16 cellular contexts compared by ENCODE assay signal in the genomic region with DNA sequence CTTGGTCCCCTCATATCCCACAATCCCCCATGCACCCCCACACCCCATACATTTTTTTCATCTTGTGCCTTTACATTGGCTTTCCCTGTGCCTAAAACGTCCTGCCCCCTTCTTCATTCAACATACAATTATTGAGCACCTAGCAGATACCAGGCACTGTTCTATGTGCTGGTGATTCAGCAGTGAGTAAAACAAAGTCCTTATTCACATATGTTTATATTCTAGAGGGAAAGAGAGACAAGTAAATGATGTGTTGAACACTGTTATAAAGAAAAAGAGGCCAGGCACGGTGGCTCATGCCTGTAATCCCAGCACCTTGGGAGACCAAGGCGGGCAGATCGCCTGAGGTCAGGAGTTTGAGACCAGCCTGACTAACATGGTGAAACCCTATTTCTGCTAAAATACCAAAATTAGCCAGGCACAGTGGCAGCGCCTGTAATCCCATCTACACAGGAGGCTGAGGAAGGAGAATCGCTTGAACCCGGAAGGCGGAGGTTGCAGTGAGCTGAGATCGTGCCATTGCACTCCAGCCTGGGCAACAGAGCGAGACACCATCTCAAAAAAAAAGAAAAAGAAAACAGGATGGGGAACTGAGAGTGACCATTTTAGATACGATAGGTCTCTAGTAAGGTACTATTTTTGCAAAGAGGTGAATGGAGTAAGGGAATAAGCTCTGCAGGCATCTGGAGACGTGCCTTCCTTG. TPM values are rescaled to one million over a fixed set of nuclear protein-coding genes. Genes with fewer than 3 reads are reported as not detected.
DNase-seq lines count a peak whose midpoint lies in the region; ATAC-seq, FAIRE-seq and TF ChIP-seq lines count a peak whose summit lies in the region.
"Had no signal": no experiment of that assay in that cellular context is flagged by ENCODE, and none has a peak within 500 bp of the region (broad histone marks: within the 10 kb centered on the region; RNA-seq: fewer than 3 reads in every experiment).

No MANE protein-coding gene starts in this region.

- H3K4me2 ChIP-seq in GM12878 (ENCODE audit: control insufficient read depth, insufficient read depth) = peak overlapping the region; percentile 93

- BruUV-seq in GM12878 (replicated peaks; lab: Mats Ljungman, UMichigan) = no TSS peak

- intact Hi-C loops in GM12878 (cut with micrococcal nuclease; ENCODE audit: unreplicated experiment) = no loop called here

- TF ChIP-seq CTCF in GM12878 (IDR thresholded peaks at IDR 0.05 in 2 of 3, conservative IDR thresholded peaks at IDR 0.05 in 1 of 3; ENCODE audit: control insufficient read depth in 2 of 3, extremely low read depth in 1 of 3, insufficient read depth in 1 of 3, low read depth in 3 of 3, low read length in 3 of 3) (no peak), tibial nerve (IDR thresholded peaks at IDR 0.05) (no peak)

- ATAC-seq in GM18502 (IDR thresholded peaks at IDR 0.05; ENCODE audit: poor library complexity, unreplicated experiment) = peak; percentile 44
- ATAC-seq in GM21367 (IDR thresholded peaks at IDR 0.05; ENCODE audit: unreplicated experiment) = peak; percentile 52
- peak; percentile 40 for ATAC-seq in HG02981 (IDR thresholded peaks at IDR 0.05; ENCODE audit: unreplicated experiment)
- peak; percentile 80 for ATAC-seq in GM12878
- ATAC-seq in GM21528 (IDR thresholded peaks at IDR 0.05; ENCODE audit: low FRiP score, unreplicated experiment) = no peak
- no peak for ATAC-seq in HG02870 (IDR thresholded peaks at IDR 0.05; ENCODE audit: unreplicated experiment)

- TF ChIP-seq POLR2A in GM12878 (IDR thresholded peaks at IDR 0.05; ENCODE audit: low read depth, low read length) = no peak
- TF ChIP-seq POLR2A in tibial nerve (IDR thresholded peaks at IDR 0.05) = no peak

- SMC1A ChIA-PET in GM12878 (lab: Charles Lee; ENCODE audit: uncharacterized antibody, unreplicated experiment) = interaction anchor here (0.6 to 20.3 kb wide), 6 partner anchors 5 to 142 kb away, joined by 3 to 395 read pairs (median 27); partner anchors contain the start of genes OXA1L and SLC7A7

- POLR2A ChIA-PET in GM12878 (lab: Charles Lee) = interaction anchor here (0.5 to 17.5 kb wide), 7 partner anchors 10 to 1393 kb away, joined by 3 to 245 read pairs (median 3); partner anchors contain the start of gene SLC7A7

- no peaks in the 10 kb centered on the region for H4K20me1 ChIP-seq in GM12878 (ENCODE audit: control insufficient read depth, insufficient read depth)

- H3K9me3 ChIP-seq in GM12878 (replicated peaks; ENCODE audit: control insufficient read depth, insufficient read depth, low read length) = no peaks in the 10 kb centered on the region
- H3K9me3 ChIP-seq in tibial nerve = no peaks in the 10 kb centered on the region

- H3K9ac ChIP-seq in GM12878 (ENCODE audit: control insufficient read depth, insufficient read depth, low read length) = peak overlapping the region; percentile 72

- TF ChIP-seq EP300 in GM12878 (IDR thresholded peaks at IDR 0.05; ENCODE audit: borderline replicate concordance in 1 of 2, control insufficient read depth in 1 of 2, low read depth in 2 of 2, low read length in 2 of 2) = 0 out of 4 replicates have a peak, but pooled peaks of 1 of the 2 experiments have one; percentile 11
- TF ChIP-seq EP300 in tibial nerve (IDR thresholded peaks at IDR 0.05) = no peak

- in situ Hi-C loops in GM12878 (cut with MboI) = no loop called here

- H3K27ac ChIP-seq in GM12878 (ENCODE audit: control insufficient read depth, insufficient read depth) = peak overlapping the region; percentile 98
- H3K27ac ChIP-seq in tibial nerve = no peak overlapping the region
- H3K27ac ChIP-seq: RWPE1 had no signal

- H2AFZ ChIP-seq in GM12878 (ENCODE audit: control insufficient read depth, low read depth, low read length) = no peak overlapping the region

- H3K27me3 ChIP-seq in GM12878 (replicated peaks in 1 of 2; ENCODE audit: control insufficient read depth in 2 of 2, insufficient read depth in 2 of 2, low read length in 1 of 2) (no peaks in the 10 kb centered on the region), tibial nerve (no peaks in the 10 kb centered on the region)

- CTCF ChIA-PET in GM12878 (lab: Yijun Ruan, JAX) = interaction anchor here (0.7 to 5.8 kb wide), 10 partner anchors 8 to 127 kb away, joined by 3 to 29 read pairs (median 4); no protein-coding TSS in a partner anchor

- H3K4me1 ChIP-seq in GM12878 (ENCODE audit: control insufficient read depth, insufficient read depth, low read length) (peaks cover 58% of the 10 kb centered on the region), tibial nerve (no peaks in the 10 kb centered on the region)

- H3K79me2 ChIP-seq in GM12878 (ENCODE audit: control insufficient read depth, insufficient read depth, low read length) = peaks cover 34% of the 10 kb centered on the region

- no peak for FAIRE-seq in GM12878 (lab: Jason Lieb, UNC)

- H3K4me3 ChIP-seq in GM12878 = peak overlapping the region; percentile 61
- no peak overlapping the region for H3K4me3 ChIP-seq in tibial nerve

- no peak for DNase-seq in GM12878 (ENCODE audit: low read depth, low spot score)
- DNase-seq in NCI-H2171 treated with DMSO at 0.1 percent for 48 hours (lab: John Stamatoyannopoulos, UW) = no peak
- DNase-seq in tibial nerve (ENCODE audit: low spot score in 2 of 2) = no peak
- DNase-seq: activated CD4-positive, alpha-beta T cell treated with anti-CD3 and anti-CD28 coated beads, Interleukin-2, amount 10 ng/mL, durations not matched to agents 24 days and 14 days; amniotic stem cell; DMS79; KG1; kidney glomerular epithelial cell; NCI-H1436; NCI-H446 treated with DMSO at 0.1 percent for 48 hours had no signal

- H3K36me3 ChIP-seq in GM12878 (ENCODE audit: control insufficient read depth in 2 of 2, insufficient read depth in 2 of 2, low read length in 1 of 2) = peaks cover 0 to 2% of the 10 kb centered on the region in 2 experiments; a peak in 2 of 4 replicates
- H3K36me3 ChIP-seq in tibial nerve = no peaks in the 10 kb centered on the region

- RAD21 ChIA-PET in GM12878 (lab: Charles Lee; ENCODE audit: unreplicated experiment) = interaction anchor here (0.8 to 14.2 kb wide), 6 partner anchors 8 to 58 kb away, joined by 3 to 219 read pairs (median 16); partner anchors contain the start of gene SLC7A7

- under 1% methylated on average over 12 of the region's 12 CpGs for WGBS in GM12878 (ENCODE audit: insufficient coverage, insufficient replicate concordance, low lambda C conversion rate, missing lambda C conversion rate)
- 71 to 78% methylated on average over 12 of the region's 12 CpGs for WGBS in tibial nerve, 2 donors

- no peak for TF ChIP-seq RAD21 in GM12878 (IDR thresholded peaks at IDR 0.05; ENCODE audit: insufficient read depth, low read depth, low read length)

RNA-seq across cellular contexts. Expression of gene SLC7A7, which starts 12.2 kb away (rescaled TPM):
- total RNA-seq in GM12878 (2013; cell fraction: nucleolus; rRNA removed) = 64.8 and 70.2 TPM in 2 replicates
- total RNA-seq in GM12878 (2014; rRNA removed) = 55.6 and 58.5 TPM in 2 replicates
- 38.5 and 39.7 TPM in 2 replicates for total RNA-seq in GM12878 (2014; rRNA removed; fragmentation: Illumina TruSeq; extraction: Trizol)
- 44.7 and 50.8 TPM in 2 replicates for total RNA-seq in GM12878 (2021)
- 31.6 TPM for polyA plus RNA-seq in GM12878 (2011; ENCODE audit: low read depth)
- 58.6 and 79.2 TPM in 2 replicates for polyA plus RNA-seq in GM12878 (2011; rRNA removed)
- 81.8 and 100 TPM in 2 replicates for polyA plus RNA-seq in GM12878 (2011; cell fraction: cytosol; rRNA removed)
- 56.1 and 60.0 TPM in 2 replicates for polyA plus RNA-seq in GM12878 (2011; cell fraction: nucleus; rRNA removed)
- polyA plus RNA-seq in GM12878 (2012) = 29.4 and 38.4 TPM in 2 replicates
- polyA plus RNA-seq in GM12878 (2014; fragmentation: Illumina TruSeq; extraction: Trizol) = 64.3 and 65.1 TPM in 2 replicates
- polyA plus RNA-seq in GM12878 (2014; fragmentation: Nextera tagmentation; extraction: Ambion mirVana) = 10 to 100 TPM; 48.1 to 72.7 TPM
- 53.5 and 60.2 TPM in 2 replicates for polyA plus RNA-seq in GM12878 (2014; rRNA removed)
- polyA plus RNA-seq in GM12878 (2016; fragmentation: Nextera tagmentation; extraction: Ambion mirVana) = 10 to 100 TPM; 27.8 to 31.1 TPM
- 85.9 and 88.4 TPM in 2 replicates for polyA minus RNA-seq in GM12878 (2011; rRNA and poly(A)+ RNA removed)
- 18.2 and 18.3 TPM in 2 replicates for polyA minus RNA-seq in GM12878 (2011; cell fraction: cytosol; rRNA and poly(A)+ RNA removed)
- 15.2 and 20.2 TPM in 2 replicates for polyA minus RNA-seq in GM12878 (2011; cell fraction: nucleus; rRNA and poly(A)+ RNA removed)
- 10 to 100 TPM in 3 of 4 donors, 1 to 10 TPM in 1; 8.4 to 39.8 (median 19.0) TPM for total RNA-seq in tibial nerve
- total RNA-seq: activated CD4-positive, alpha-beta T cell treated with anti-CD3 and anti-CD28 coated beads, Interleukin-2, amount 10 ng/mL, durations not matched to agents 24 days and 14 days had no signal

RNA-seq across cellular contexts. Expression of gene MRPL52, which starts 26.7 kb away (rescaled TPM):
- 21.8 and 22.3 TPM in 2 replicates for total RNA-seq in GM12878 (2013; cell fraction: nucleolus; rRNA removed)
- total RNA-seq in GM12878 (2014; rRNA removed) (102 and 143 TPM in 2 replicates), GM12878 (2014; rRNA removed; fragmentation: Illumina TruSeq; extraction: Trizol) (110 and 135 TPM in 2 replicates), GM12878 (2021) (193 and 208 TPM in 2 replicates), tibial nerve (10 to 100 TPM; 26.7 to 44.0 (median 30.2) TPM)
- 136 TPM for polyA plus RNA-seq in GM12878 (2011; ENCODE audit: low read depth)
- polyA plus RNA-seq in GM12878 (2011; rRNA removed) (62.7 and 86.1 TPM in 2 replicates), GM12878 (2014; fragmentation: Illumina TruSeq; extraction: Trizol) (43.2 and 67.3 TPM in 2 replicates), GM12878 (2014; fragmentation: Nextera tagmentation; extraction: Ambion mirVana) (100 to 1,000 TPM in 1 of 2 experiments, 10 to 100 TPM in 1; 51.7 to 142 TPM), GM12878 (2014; rRNA removed) (172 and 212 TPM in 2 replicates), GM12878 (2016; fragmentation: Nextera tagmentation; extraction: Ambion mirVana) (100 to 1,000 TPM; 530 to 541 TPM)
- polyA plus RNA-seq in GM12878 (2011; cell fraction: cytosol; rRNA removed) = 51.4 and 58.7 TPM in 2 replicates
- polyA plus RNA-seq in GM12878 (2011; cell fraction: nucleus; rRNA removed) = 32.4 and 47.1 TPM in 2 replicates
- 113 and 144 TPM in 2 replicates for polyA plus RNA-seq in GM12878 (2012)
- polyA minus RNA-seq in GM12878 (2011; rRNA and poly(A)+ RNA removed) = 9.3 and 15.1 TPM in 2 replicates
- 12.3 and 22.1 TPM in 2 replicates for polyA minus RNA-seq in GM12878 (2011; cell fraction: cytosol; rRNA and poly(A)+ RNA removed)
- polyA minus RNA-seq in GM12878 (2011; cell fraction: nucleus; rRNA and poly(A)+ RNA removed) = 7.9 and 18.8 TPM in 2 replicates

RNA-seq across cellular contexts. Expression of gene MMP14, which starts 33.4 kb away (rescaled TPM):
- total RNA-seq in GM12878 (2013; cell fraction: nucleolus; rRNA removed) = 3.2 and 5.0 TPM in 2 replicates
- total RNA-seq in GM12878 (2014; rRNA removed) (0.38 and 0.85 TPM in 2 replicates), GM12878 (2014; rRNA removed; fragmentation: Illumina TruSeq; extraction: Trizol) (0.28 and 0.31 TPM in 2 replicates), GM12878 (2021) (1.1 and 1.8 TPM in 2 replicates), tibial nerve (100 to 1,000 TPM; 101 to 222 (median 145) TPM)
- 1.2 TPM for polyA plus RNA-seq in GM12878 (2011; ENCODE audit: low read depth)
- polyA plus RNA-seq in GM12878 (2011; rRNA removed) (0.65 and 0.91 TPM in 2 replicates), GM12878 (2014; fragmentation: Illumina TruSeq; extraction: Trizol) (0.27 and 0.56 TPM in 2 replicates), GM12878 (2014; fragmentation: Nextera tagmentation; extraction: Ambion mirVana) (not detected), GM12878 (2014; rRNA removed) (1.8 and 1.9 TPM in 2 replicates), GM12878 (2016; fragmentation: Nextera tagmentation; extraction: Ambion mirVana) (under 1 TPM; 0.32 to 0.42 TPM)
- polyA plus RNA-seq in GM12878 (2011; cell fraction: cytosol; rRNA removed) = 1.8 and 2.0 TPM in 2 replicates
- polyA plus RNA-seq in GM12878 (2011; cell fraction: nucleus; rRNA removed) = 7.5 and 8.2 TPM in 2 replicates
- 0.46 and 0.59 TPM in 2 replicates for polyA plus RNA-seq in GM12878 (2012)
- 0.15 and 0.26 TPM in 2 replicates for polyA minus RNA-seq in GM12878 (2011; rRNA and poly(A)+ RNA removed)
- polyA minus RNA-seq in GM12878 (2011; cell fraction: cytosol; rRNA and poly(A)+ RNA removed) = not detected in 2 replicates
- polyA minus RNA-seq in GM12878 (2011; cell fraction: nucleus; rRNA and poly(A)+ RNA removed) = 0.57 and 1.1 TPM in 2 replicates

RNA-seq across cellular contexts. Expression of gene OXA1L, which starts 36.5 kb away (rescaled TPM):
- total RNA-seq in GM12878 (2013; cell fraction: nucleolus; rRNA removed) = 115 and 118 TPM in 2 replicates
- 289 and 292 TPM in 2 replicates for total RNA-seq in GM12878 (2014; rRNA removed)
- 115 and 126 TPM in 2 replicates for total RNA-seq in GM12878 (2014; rRNA removed; fragmentation: Illumina TruSeq; extraction: Trizol)
- 156 and 166 TPM in 2 replicates for total RNA-seq in GM12878 (2021)
- 174 TPM for polyA plus RNA-seq in GM12878 (2011; ENCODE audit: low read depth)
- 197 and 256 TPM in 2 replicates for polyA plus RNA-seq in GM12878 (2011; rRNA removed)
- polyA plus RNA-seq in GM12878 (2011; cell fraction: cytosol; rRNA removed) = 283 and 304 TPM in 2 replicates
- polyA plus RNA-seq in GM12878 (2011; cell fraction: nucleus; rRNA removed) = 405 and 422 TPM in 2 replicates
- 186 and 187 TPM in 2 replicates for polyA plus RNA-seq in GM12878 (2012)
- 214 and 224 TPM in 2 replicates for polyA plus RNA-seq in GM12878 (2014; fragmentation: Illumina TruSeq; extraction: Trizol)
- polyA plus RNA-seq in GM12878 (2014; fragmentation: Nextera tagmentation; extraction: Ambion mirVana) = 100 to 1,000 TPM; 110 to 116 TPM
- 264 and 284 TPM in 2 replicates for polyA plus RNA-seq in GM12878 (2014; rRNA removed)
- polyA plus RNA-seq in GM12878 (2016; fragmentation: Nextera tagmentation; extraction: Ambion mirVana) = 100 to 1,000 TPM; 105 to 115 TPM
- polyA minus RNA-seq in GM12878 (2011; rRNA and poly(A)+ RNA removed) = 190 and 233 TPM in 2 replicates
- 56.3 and 63.2 TPM in 2 replicates for polyA minus RNA-seq in GM12878 (2011; cell fraction: cytosol; rRNA and poly(A)+ RNA removed)
- 118 and 176 TPM in 2 replicates for polyA minus RNA-seq in GM12878 (2011; cell fraction: nucleus; rRNA and poly(A)+ RNA removed)
- total RNA-seq in tibial nerve = 10 to 100 TPM; 65.5 to 79.6 (median 69.6) TPM

Comparison
In these comparisons a context has a peak if more than half of its experiments do, and no peak if none do; other contexts are left out.
1. ATAC-seq: peak in GM18502 (single experiment), GM21367 (single experiment), HG02981 (single experiment) and GM12878 (single experiment); none in GM21528 (single experiment) and HG02870 (single experiment).
2. RNA of gene MMP14, which starts 33.4 kb away (total RNA-seq): 101 to 222 TPM in tibial nerve; 0.28 to 5.0 TPM in GM12878; every median in the first group is over 10 times any median in the second.